In genomic region chr10:69103784-69104183, GRCh38 we compare ENCODE assay signal across 17 cellular contexts. TPM values are rescaled to one million over a fixed set of nuclear protein-coding genes. Genes with fewer than 3 reads are reported as not detected.
DNase-seq lines count a peak whose midpoint lies in the region; ATAC-seq, FAIRE-seq and TF ChIP-seq lines count a peak whose summit lies in the region.
"Had no signal": no experiment of that assay in that cellular context is flagged by ENCODE, and none has a peak within 500 bp of the region (broad histone marks: within the 10 kb centered on the region; RNA-seq: fewer than 3 reads in every experiment).

No MANE protein-coding gene starts in this region.

- no peak overlapping the region for H3K9ac ChIP-seq in endothelial cell of umbilical vein (replicated peaks; ENCODE audit: extremely low read depth, insufficient read depth, low read length)
- H3K9ac ChIP-seq: BLaER1 had no signal

- no peak overlapping the region for H3K27ac ChIP-seq in endothelial cell of umbilical vein (ENCODE audit: insufficient read depth, low read depth, low read length)
- H3K27ac ChIP-seq in osteoblast (ENCODE audit: low read depth, low read length): no peak overlapping the region
- no peak overlapping the region for H3K27ac ChIP-seq in CD8-positive, alpha-beta T cell (ENCODE audit: low read depth, low read length)
- H3K27ac ChIP-seq: BLaER1 had no signal

- H3K27ac Mint-ChIP-seq in activated T-cell treated with anti-CD3 and anti-CD28 coated beads, Interleukin-2, amount 50 U/mL, for 72 hours: peak overlapping the region; percentile 40
- no peak overlapping the region for H3K27ac Mint-ChIP-seq in CD8-positive, alpha-beta T cell

- H2AFZ ChIP-seq in endothelial cell of umbilical vein (ENCODE audit: low read depth, low read length) (no peak overlapping the region), osteoblast (ENCODE audit: low read length) (no peak overlapping the region)

- no peaks in the 10 kb centered on the region for H3K27me3 Mint-ChIP-seq in activated T-cell treated with anti-CD3 and anti-CD28 coated beads, Interleukin-2, amount 50 U/mL, for 72 hours (ENCODE audit: low read depth)
- no peaks in the 10 kb centered on the region for H3K27me3 Mint-ChIP-seq in CD8-positive, alpha-beta T cell (ENCODE audit: low read depth)

- TF ChIP-seq CTCF in endothelial cell of umbilical vein (IDR thresholded peaks at IDR 0.05; ENCODE audit: extremely low read depth in 1 of 2, insufficient read depth in 1 of 2, low read depth in 1 of 2, low read length in 2 of 2): no peak
- TF ChIP-seq CTCF in osteoblast (IDR thresholded peaks at IDR 0.05; ENCODE audit: extremely low read depth, low read depth, low read length): no peak
- no peak for TF ChIP-seq CTCF in CD8-positive, alpha-beta T cell (IDR thresholded peaks at IDR 0.05)

- H3K4me3 Mint-ChIP-seq in activated T-cell treated with anti-CD3 and anti-CD28 coated beads, Interleukin-2, amount 50 U/mL, for 72 hours: no peak overlapping the region
- H3K4me3 Mint-ChIP-seq in CD8-positive, alpha-beta T cell: no peak overlapping the region

- CTCF ChIA-PET in endothelial cell of umbilical vein (lab: Charles Lee): interaction anchor here (3.0 kb wide), 1 partner anchor 99 kb away, joined by 16 read pairs; no protein-coding TSS in a partner anchor
- CTCF ChIA-PET in CD8-positive, alpha-beta T cell (lab: Charles Lee): interaction anchor here (0.7 to 2.5 kb wide), 2 partner anchors 9 to 47 kb away, joined by 3 to 12 read pairs; no protein-coding TSS in a partner anchor

- H4K20me1 ChIP-seq in endothelial cell of umbilical vein (replicated peaks; ENCODE audit: control insufficient read depth, extremely low read depth, insufficient read depth, low read length) (no peaks in the 10 kb centered on the region), osteoblast (ENCODE audit: insufficient read depth, low read length) (peaks cover 23% of the 10 kb centered on the region)
- H4K20me1 ChIP-seq: BLaER1 had no signal

- no peak for FAIRE-seq in endothelial cell of umbilical vein (lab: Jason Lieb, UNC)
- FAIRE-seq: GM18507, H1, HepG2, HTR-8/SVneo had no signal

- peaks cover 41% of the 10 kb centered on the region for H3K79me2 ChIP-seq in endothelial cell of umbilical vein (ENCODE audit: control insufficient read depth, insufficient read depth, low read length)
- peaks cover 52% of the 10 kb centered on the region for H3K79me2 ChIP-seq in osteoblast (ENCODE audit: insufficient read depth, low read length)

- no peaks in the 10 kb centered on the region for H3K9me3 Mint-ChIP-seq in activated T-cell treated with anti-CD3 and anti-CD28 coated beads, Interleukin-2, amount 50 U/mL, for 72 hours
- no peaks in the 10 kb centered on the region for H3K9me3 Mint-ChIP-seq in CD8-positive, alpha-beta T cell

- peaks cover 17% of the 10 kb centered on the region for H3K4me1 ChIP-seq in endothelial cell of umbilical vein (ENCODE audit: control insufficient read depth, extremely low read depth, insufficient read depth, low read length)
- H3K4me1 ChIP-seq in osteoblast (ENCODE audit: insufficient read depth, low read length): peaks cover 16% of the 10 kb centered on the region
- peaks cover 17% of the 10 kb centered on the region for H3K4me1 ChIP-seq in CD8-positive, alpha-beta T cell (ENCODE audit: insufficient read depth, low read length)
- H3K4me1 ChIP-seq: HAP-1 had no signal

- no peaks in the 10 kb centered on the region for H3K27me3 ChIP-seq in endothelial cell of umbilical vein (ENCODE audit: control insufficient read depth in 2 of 2, insufficient read depth in 2 of 2, low read length in 2 of 2)
- H3K27me3 ChIP-seq in osteoblast (ENCODE audit: insufficient read depth, low read length): no peaks in the 10 kb centered on the region
- no peaks in the 10 kb centered on the region for H3K27me3 ChIP-seq in CD8-positive, alpha-beta T cell (ENCODE audit: insufficient read depth, low read length)
- H3K27me3 ChIP-seq: BLaER1 had no signal

- H3K36me3 ChIP-seq in endothelial cell of umbilical vein (ENCODE audit: control insufficient read depth in 2 of 2, extremely low read depth in 1 of 2, insufficient read depth in 2 of 2, low read length in 2 of 2) (peaks cover 13 to 16% of the 10 kb centered on the region in 2 experiments), osteoblast (ENCODE audit: insufficient read depth, low read length) (peaks cover 53% of the 10 kb centered on the region)
- peaks cover 26% of the 10 kb centered on the region for H3K36me3 ChIP-seq in CD8-positive, alpha-beta T cell (ENCODE audit: insufficient read depth, low read length)
- H3K36me3 ChIP-seq: BLaER1, HAP-1 had no signal

- H3K4me2 ChIP-seq in endothelial cell of umbilical vein (ENCODE audit: insufficient read depth, low read length): peak overlapping the region; percentile 18
- H3K4me2 ChIP-seq in osteoblast (ENCODE audit: insufficient read depth, low read length): no peak overlapping the region
- H3K4me2 ChIP-seq: BLaER1 had no signal

- DNase-seq in activated T-cell treated with anti-CD3 and anti-CD28 coated beads, Interleukin-2, amount 50 U/mL, for 72 hours: no peak
- DNase-seq in activated T-cell treated with anti-CD3 and anti-CD28 coated beads for 4 hours (no peak), endothelial cell of umbilical vein (ENCODE audit: low read depth, low spot score) (no peak), osteoblast (ENCODE audit: insufficient read length, low spot score, missing footprints) (peak; percentile 22), GM19238 (ENCODE audit: insufficient read length, low spot score) (no peak)
- no peak for DNase-seq in CD8-positive, alpha-beta T cell
- DNase-seq: 8988T, AML-193, DMS53, GF-D8 had no signal

- BruUV-seq in endothelial cell of umbilical vein (replicated peaks; lab: Mats Ljungman, UMichigan): no TSS peak

- H3K9me1 ChIP-seq in endothelial cell of umbilical vein (replicated peaks; ENCODE audit: control insufficient read depth, extremely low read depth, insufficient read depth, low read length): no peaks in the 10 kb centered on the region

- H3K4me3 ChIP-seq in endothelial cell of umbilical vein (replicated peaks in 1 of 3; ENCODE audit: insufficient read depth in 1 of 3, low read depth in 1 of 3, low read length in 3 of 3) (no peak overlapping the region), osteoblast (ENCODE audit: insufficient read depth, low read length) (no peak overlapping the region)
- H3K4me3 ChIP-seq in CD8-positive, alpha-beta T cell (ENCODE audit: low read depth, low read length): no peak overlapping the region
- H3K4me3 ChIP-seq: BLaER1, HAP-1 had no signal

- no peaks in the 10 kb centered on the region for H3K9me3 ChIP-seq in endothelial cell of umbilical vein (replicated peaks; ENCODE audit: control insufficient read depth, insufficient read depth, low read length)
- no peaks in the 10 kb centered on the region for H3K9me3 ChIP-seq in osteoblast (ENCODE audit: low read depth, low read length)
- no peaks in the 10 kb centered on the region for H3K9me3 ChIP-seq in CD8-positive, alpha-beta T cell (ENCODE audit: low read length)
- H3K9me3 ChIP-seq: HAP-1 had no signal

- H3K4me1 Mint-ChIP-seq in activated T-cell treated with anti-CD3 and anti-CD28 coated beads, Interleukin-2, amount 50 U/mL, for 72 hours (ENCODE audit: low read depth): peaks cover 34% of the 10 kb centered on the region
- peaks cover 31% of the 10 kb centered on the region for H3K4me1 Mint-ChIP-seq in CD8-positive, alpha-beta T cell (ENCODE audit: low read depth)

- ATAC-seq in activated T-cell treated with anti-CD3 and anti-CD28 coated beads, Interleukin-2, amount 50 U/mL, for 72 hours (replicated peaks in 1 of 2): no peak
- no peak for ATAC-seq in CD8-positive, alpha-beta T cell
- ATAC-seq: HepG2 had no signal

- intact Hi-C loops in endothelial cell of umbilical vein (cut with micrococcal nuclease): no loop called here
- intact Hi-C loops in CD8-positive, alpha-beta T cell (cut with DNase I, micrococcal nuclease): loop anchor here in 1 of 2 experiments (2.0 kb wide), 1 partner anchor 19 kb away; no protein-coding TSS in a partner anchor

- dilution Hi-C loops in endothelial cell of umbilical vein (cut with MboI; ENCODE audit: extremely low pct_ligation_motif_present, low sequenced_read_pairs): no loop called here

- peaks cover 20 to 37% of the 10 kb centered on the region in 2 donors for H3K36me3 Mint-ChIP-seq in activated T-cell treated with anti-CD3 and anti-CD28 coated beads, Interleukin-2, amount 50 U/mL, for 72 hours (ENCODE audit: insufficient read depth in 2 of 2)
- H3K36me3 Mint-ChIP-seq in CD8-positive, alpha-beta T cell: peaks cover 61% of the 10 kb centered on the region

- TF ChIP-seq POLR2A in GM19193 (IDR thresholded peaks at IDR 0.05; ENCODE audit: extremely low read depth, insufficient read depth, insufficient read length): peak; percentile 29
- TF ChIP-seq POLR2A in endothelial cell of umbilical vein (IDR thresholded peaks at IDR 0.05; ENCODE audit: low read depth, low read length): no peak

- POLR2A ChIA-PET in endothelial cell of umbilical vein (lab: Charles Lee): no interaction called here
- POLR2A ChIA-PET in CD8-positive, alpha-beta T cell (lab: Charles Lee): interaction anchor here (1.3 kb wide), 1 partner anchor 38 kb away, joined by 4 read pairs; no protein-coding TSS in a partner anchor

RNA-seq across cellular contexts. Expression of gene SRGN, which starts 15.9 kb away (rescaled TPM):
- 100 to 1,000 TPM; 439 to 902 TPM for total RNA-seq in activated T-cell treated with anti-CD3 and anti-CD28 coated beads, Interleukin-2, amount 50 U/mL, for 72 hours
- total RNA-seq in endothelial cell of umbilical vein: 433 and 450 TPM in 2 replicates
- 331 and 384 TPM in 2 replicates for polyA plus RNA-seq in endothelial cell of umbilical vein
- polyA plus RNA-seq in endothelial cell of umbilical vein (2011; cell fraction: cytosol; rRNA removed): 508 and 539 TPM in 2 replicates
- 158 and 239 TPM in 2 replicates for polyA plus RNA-seq in endothelial cell of umbilical vein (2011; cell fraction: nucleus; rRNA removed)
- polyA plus RNA-seq in endothelial cell of umbilical vein (2012): 819 and 1,078 TPM in 2 replicates
- 297 and 324 TPM in 2 replicates for polyA minus RNA-seq in endothelial cell of umbilical vein
- 1.3 TPM for polyA minus RNA-seq in endothelial cell of umbilical vein (2011; cell fraction: cytosol; rRNA and poly(A)+ RNA removed)
- polyA minus RNA-seq in endothelial cell of umbilical vein (2011; cell fraction: nucleus; rRNA and poly(A)+ RNA removed): 49.0 and 69.0 TPM in 2 replicates
- 344 and 474 TPM in 2 replicates for total RNA-seq in osteoblast
- total RNA-seq in CD8-positive, alpha-beta T cell: 100 to 1,000 TPM; 570 to 583 TPM
- total RNA-seq: H1 had no signal
- polyA plus RNA-seq: HepG2 had no signal

RNA-seq across cellular contexts. Expression of gene VPS26A, which starts 20.2 kb away (rescaled TPM):
- total RNA-seq in activated T-cell treated with anti-CD3 and anti-CD28 coated beads, Interleukin-2, amount 50 U/mL, for 72 hours: 10 to 100 TPM; 39.0 to 39.1 TPM
- 55.8 and 60.3 TPM in 2 replicates for total RNA-seq in endothelial cell of umbilical vein
- polyA plus RNA-seq in endothelial cell of umbilical vein: 8.7 and 11.7 TPM in 2 replicates
- polyA plus RNA-seq in endothelial cell of umbilical vein (2011; cell fraction: cytosol; rRNA removed): 16.3 and 16.7 TPM in 2 replicates
- 9.4 and 12.2 TPM in 2 replicates for polyA plus RNA-seq in endothelial cell of umbilical vein (2011; cell fraction: nucleus; rRNA removed)
- 54.6 and 75.6 TPM in 2 replicates for polyA plus RNA-seq in endothelial cell of umbilical vein (2012)
- polyA minus RNA-seq in endothelial cell of umbilical vein: 6.1 TPM in 2 replicates
- 12.9 TPM for polyA minus RNA-seq in endothelial cell of umbilical vein (2011; cell fraction: cytosol; rRNA and poly(A)+ RNA removed)
- 5.5 and 5.8 TPM in 2 replicates for polyA minus RNA-seq in endothelial cell of umbilical vein (2011; cell fraction: nucleus; rRNA and poly(A)+ RNA removed)
- 41.3 and 56.3 TPM in 2 replicates for total RNA-seq in osteoblast
- total RNA-seq in CD8-positive, alpha-beta T cell: 10 to 100 TPM; 48.6 to 50.3 TPM
